Comparison of ENCODE assay signal across 7 cellular contexts in genomic region chrX:114520701-114521100, GRCh38.
DNase-seq lines count a peak whose midpoint lies in the region; ATAC-seq, FAIRE-seq and TF ChIP-seq lines count a peak whose summit lies in the region.
"Not testable (repeated sequence)": the region's sequence is repeated elsewhere in the genome, so short reads cannot be mapped to it uniquely, and the experiment has no call there.

No MANE protein-coding gene starts in this region.

- not testable (repeated sequence) for H3K9me3 ChIP-seq in A673 (ENCODE audit: low read depth, low read length, poor library complexity, severe bottlenecking); pancreas

- not testable (repeated sequence) for TF ChIP-seq CTCF in A673 (conservative IDR thresholded peaks at IDR 0.05; ENCODE audit: low read depth, low read length); pancreas (IDR thresholded peaks at IDR 0.05)

- POLR2A ChIA-PET in A673 (lab: Charles Lee; ENCODE audit: low non-redundant PET) = not testable (repeated sequence)

- not testable (repeated sequence) for H3K27ac ChIP-seq in A673 (ENCODE audit: low read depth, low read length, poor library complexity, severe bottlenecking); pancreas

- ATAC-seq in pancreas = not testable (repeated sequence)

- not testable (repeated sequence) for H3K27me3 ChIP-seq in A673 (replicated peaks; ENCODE audit: insufficient read depth, low read depth, low read length, poor library complexity); pancreas

- intact Hi-C loops in A673 (cut with micrococcal nuclease; ENCODE audit: unreplicated experiment); pancreas (cut with DNase I): not testable (repeated sequence)

- WGBS in pancreas, 2 donors = 24 to 34% methylated on average over 2 of the region's 2 CpGs

- BruUV-seq in A673 (replicated peaks; lab: Mats Ljungman, UMichigan) = not testable (repeated sequence)

- FAIRE-seq in colon (lab: Jason Lieb, UNC) (peak; percentile 41), pancreas (lab: Jason Lieb, UNC) (peak; percentile 95)

- H3K4me1 ChIP-seq in A673 (ENCODE audit: insufficient read depth, low read length, poor library complexity, severe bottlenecking); pancreas: not testable (repeated sequence)

- DNase-seq in A673 (ENCODE audit: low spot score) = peak; percentile 13
- peak; percentile 25 for DNase-seq in DMS53 (lab: John Stamatoyannopoulos, UW)
- DNase-seq in NCI-H1436 (lab: John Stamatoyannopoulos, UW) = peak; percentile 8
- peak; percentile 42 for DNase-seq in NCI-H2227 (lab: John Stamatoyannopoulos, UW; ENCODE audit: unreplicated experiment)
- DNase-seq in NCI-H748 (lab: John Stamatoyannopoulos, UW; ENCODE audit: unreplicated experiment) = peak; percentile 31
- DNase-seq in pancreas = not testable (repeated sequence)

- not testable (repeated sequence) for H3K4me3 ChIP-seq in A673 (ENCODE audit: low read depth, low read length, poor library complexity, severe bottlenecking); pancreas

- CTCF ChIA-PET in A673 (lab: Charles Lee) = not testable (repeated sequence)

- H3K36me3 ChIP-seq in A673 (ENCODE audit: insufficient read depth, low read length, poor library complexity, severe bottlenecking); pancreas: not testable (repeated sequence)
